ENCODE assay signal across 9 cellular contexts in the genomic region with DNA sequence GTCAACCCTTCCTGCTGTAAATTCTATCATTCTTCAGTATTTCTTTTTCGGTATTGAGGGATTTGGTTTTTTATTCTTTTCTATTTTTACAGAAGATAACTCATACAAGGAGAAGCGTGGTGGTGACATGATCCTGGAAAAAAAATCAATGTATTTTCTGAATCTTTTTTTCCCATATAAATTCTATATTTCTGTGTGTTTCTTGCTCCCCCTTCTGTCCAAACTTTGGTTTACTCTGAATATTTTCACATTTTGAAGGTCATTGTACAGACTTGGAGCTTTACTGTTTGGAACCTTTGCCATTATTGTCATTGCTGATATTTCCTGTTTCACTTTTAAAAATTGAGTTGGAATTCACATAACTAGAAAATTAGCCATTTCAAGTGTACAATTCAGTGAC.
DNase-seq lines count a peak whose midpoint lies in the region; ATAC-seq and TF ChIP-seq lines count a peak whose summit lies in the region.
"Had no signal": no experiment of that assay in that cellular context is flagged by ENCODE, and none has a peak within 500 bp of the region (broad histone marks: within the 10 kb centered on the region; RNA-seq: fewer than 3 reads in every experiment).

No MANE protein-coding gene starts in this region.

- H3K4me1 ChIP-seq in ascending aorta (peaks cover 5 to 14% of the 10 kb centered on the region in 2 donors), left lung (no peaks in the 10 kb centered on the region)

- H3K36me3 ChIP-seq in ascending aorta (no peaks in the 10 kb centered on the region), left lung (no peaks in the 10 kb centered on the region)

- no peak for DNase-seq in AG04450 (ENCODE audit: low read depth, low spot score)
- peak; percentile 53 for DNase-seq in HT-29 (ENCODE audit: low spot score)
- no peak for DNase-seq in ascending aorta (ENCODE audit: low spot score in 2 of 2)
- no peak for DNase-seq in left lung
- no peak for DNase-seq in stimulated activated CD4-positive, alpha-beta T cell treated with anti-CD3 and anti-CD28 coated beads, Interleukin-4, amount 100 ng/mL, for 1 hour
- no peak for DNase-seq in effector CD4-positive, alpha-beta T cell
- DNase-seq: naive B cell had no signal

- ATAC-seq in left lung (peak; percentile 42), GM21381 (IDR thresholded peaks at IDR 0.05; ENCODE audit: unreplicated experiment) (no peak), GM19328 (IDR thresholded peaks at IDR 0.05; ENCODE audit: unreplicated experiment) (no peak)

- TF ChIP-seq CTCF in AG04450 (IDR thresholded peaks at IDR 0.05; ENCODE audit: low read depth, low read length) (peak; percentile 54), ascending aorta (IDR thresholded peaks at IDR 0.05) (peak; percentile 37 to 46 (median 45)), left lung (IDR thresholded peaks at IDR 0.05) (peak in 1 of 2 donors; percentile 32)

- POLR2A ChIA-PET in AG04450 (lab: Yijun Ruan, JAX) = no interaction called here

- H3K4me3 ChIP-seq in AG04450 (ENCODE audit: low read depth, low read length) (no peak overlapping the region), ascending aorta (no peak overlapping the region), left lung (no peak overlapping the region)

- H3K9me3 ChIP-seq in AG04450 (ENCODE audit: control insufficient read depth, insufficient read depth, low read length) (no peaks in the 10 kb centered on the region), ascending aorta (no peaks in the 10 kb centered on the region), left lung (no peaks in the 10 kb centered on the region)

- intact Hi-C loops in ascending aorta (cut with DNase I) = loop anchor here (2.0 to 5.0 kb wide), 2 partner anchors 45 to 600 kb away; no protein-coding TSS in a partner anchor
- intact Hi-C loops in left lung (cut with DNase I) = no loop called here

- no peak overlapping the region for H3K27ac ChIP-seq in AG04450 (ENCODE audit: low read depth, low read length)
- peak overlapping the region in 1 of 2 donors; percentile 54 for H3K27ac ChIP-seq in ascending aorta
- no peak overlapping the region for H3K27ac ChIP-seq in left lung

- H3K27me3 ChIP-seq in AG04450 (ENCODE audit: control insufficient read depth, insufficient read depth, low read length) (no peaks in the 10 kb centered on the region), ascending aorta (no peaks in the 10 kb centered on the region), left lung (no peaks in the 10 kb centered on the region)

- CTCF ChIA-PET in AG04450 (lab: Charles Lee) = interaction anchor here (0.6 to 4.8 kb wide), 19 partner anchors 10 to 610 kb away, joined by 3 to 62 read pairs (median 3); no protein-coding TSS in a partner anchor
